Comparison of ENCODE assay signal across 17 cellular contexts in the genomic region with DNA sequence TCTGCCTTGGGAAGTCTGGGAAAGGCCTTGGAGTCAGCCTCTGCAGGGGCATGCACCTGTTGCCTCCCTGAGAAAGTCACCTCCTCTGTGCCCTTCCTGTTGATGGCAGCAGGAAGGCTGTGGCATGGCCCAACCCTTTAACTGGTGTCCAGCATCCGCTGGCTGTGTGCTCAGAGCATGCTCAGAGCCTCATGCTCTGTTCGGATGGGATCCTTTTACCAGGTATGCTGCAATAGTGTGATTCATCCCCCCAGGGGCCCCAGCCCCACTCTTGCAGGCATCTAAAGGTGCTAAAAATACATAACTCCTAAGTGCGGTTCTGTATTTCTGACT. TPM values are rescaled to one million over a fixed set of nuclear protein-coding genes. Genes with fewer than 3 reads are reported as not detected.
A peak's percentile ranks its signal among the peaks of the same experiment; 100 is the strongest.
DNase-seq lines count a peak whose midpoint lies in the region; ATAC-seq and TF ChIP-seq lines count a peak whose summit lies in the region.
"Had no signal": no experiment of that assay in that cellular context is flagged by ENCODE, and none has a peak within 500 bp of the region (broad histone marks: within the 10 kb centered on the region; RNA-seq: fewer than 3 reads in every experiment).

No MANE protein-coding gene starts in this region.

- intact Hi-C loops in left ventricle myocardium superior (cut with micrococcal nuclease) = loop anchor here (5.0 kb wide), 1 partner anchor 54 kb away; no protein-coding TSS in a partner anchor

- no peaks in the 10 kb centered on the region for H3K9me3 Mint-ChIP-seq in WTC11
- H3K9me3 Mint-ChIP-seq: stimulated activated naive CD8-positive, alpha-beta T cell treated with anti-CD3 and anti-CD28 coated beads, Interleukin-15, Interleukin-2, amounts not matched to agents 100 ng/mL and 50 ng/mL, for 24 hours had no signal

- POLR2A ChIA-PET in WTC11 (lab: Charles Lee) = interaction anchor here (0.8 to 1.5 kb wide), 2 partner anchors 27 to 65 kb away, joined by 4 to 5 read pairs; no protein-coding TSS in a partner anchor

- DNase-seq in HK-2 (ENCODE audit: unreplicated experiment) = peak; percentile 27
- DNase-seq in NOMO-1 (lab: John Stamatoyannopoulos, UW; ENCODE audit: unreplicated experiment in 2 of 2) = peak; percentile 71 to 91
- DNase-seq in WTC11 (ENCODE audit: low spot score) = no peak
- DNase-seq in renal cortical epithelial cell (ENCODE audit: low read depth) = peak; percentile 22
- no peak for DNase-seq in NCI-H1105 treated with DMSO at 0.1 percent for 48 hours (lab: John Stamatoyannopoulos, UW)
- DNase-seq in CD1c-positive myeloid dendritic cell (ENCODE audit: extremely low spot score) = no peak
- DNase-seq in left ventricle myocardium superior = no peak
- DNase-seq: dermis blood vessel endothelial cell, glutamatergic neuron, KBM-7, left ventricle myocardium inferior, NCI-H1417 treated with DMSO at 0.1 percent for 48 hours, NCI-H2171, NCI-H774, right cardiac atrium had no signal

- H3K27ac Mint-ChIP-seq in WTC11 = peak overlapping the region; percentile 63; the same call in 1 of the 2 replicates
- H3K27ac Mint-ChIP-seq: stimulated activated naive CD8-positive, alpha-beta T cell treated with anti-CD3 and anti-CD28 coated beads, Interleukin-15, Interleukin-2, amounts not matched to agents 100 ng/mL and 50 ng/mL, for 24 hours had no signal

- TF ChIP-seq CTCF in WTC11 (IDR thresholded peaks at IDR 0.05) = no peak

- CTCF ChIA-PET in WTC11 (lab: Charles Lee) = interaction anchor here (0.6 to 3.9 kb wide), 20 partner anchors 9 to 321 kb away, joined by 3 to 61 read pairs (median 10); partner anchors contain the start of gene KLHL36

- ATAC-seq in WTC11 (no peak), left ventricle myocardium superior (no peak)
- ATAC-seq: Right ventricle myocardium inferior had no signal

- peaks cover 35% of the 10 kb centered on the region for H3K4me1 Mint-ChIP-seq in WTC11

- H3K4me3 Mint-ChIP-seq in WTC11 = no peak overlapping the region
- H3K4me3 Mint-ChIP-seq: stimulated activated naive CD8-positive, alpha-beta T cell treated with anti-CD3 and anti-CD28 coated beads, Interleukin-15, Interleukin-2, amounts not matched to agents 100 ng/mL and 50 ng/mL, for 24 hours had no signal

- no peaks in the 10 kb centered on the region for H3K27me3 Mint-ChIP-seq in WTC11 (ENCODE audit: low read depth)

- H3K36me3 Mint-ChIP-seq in WTC11 = no peaks in the 10 kb centered on the region

TF ChIP-seq in WTC11, 78 proteins besides CTCF, POLR2A, EP300 and RAD21:
- no peak for TF ChIP-seq PRDM15 (CRISPR knock-in tag; IDR thresholded peaks at IDR 0.05)
- TF ChIP-seq, protein P1, sequence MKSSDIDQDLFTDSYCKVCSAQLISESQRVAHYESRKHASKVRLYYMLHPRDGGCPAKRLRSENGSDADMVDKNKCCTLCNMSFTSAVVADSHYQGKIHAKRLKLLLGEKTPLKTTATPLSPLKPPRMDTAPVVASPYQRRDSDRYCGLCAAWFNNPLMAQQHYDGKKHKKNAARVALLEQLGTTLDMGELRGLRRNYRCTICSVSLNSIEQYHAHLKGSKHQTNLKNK (CRISPR knock-in tag; IDR thresholded peaks at IDR 0.05) = no peak
- no peak for TF ChIP-seq ATF2 (CRISPR knock-in tag; IDR thresholded peaks at IDR 0.05; ENCODE audit: borderline replicate concordance, low read depth)
- no peak for TF ChIP-seq NR3C1 (CRISPR knock-in tag; conservative IDR thresholded peaks at IDR 0.05; ENCODE audit: low read depth)
- no peak for TF ChIP-seq CDX4 (CRISPR knock-in tag; IDR thresholded peaks at IDR 0.05; ENCODE audit: borderline replicate concordance)
- no peak for TF ChIP-seq TP53 (CRISPR knock-in tag; IDR thresholded peaks at IDR 0.05)
- no peak for TF ChIP-seq JUN (CRISPR knock-in tag; IDR thresholded peaks at IDR 0.05)
- TF ChIP-seq, protein P2, sequence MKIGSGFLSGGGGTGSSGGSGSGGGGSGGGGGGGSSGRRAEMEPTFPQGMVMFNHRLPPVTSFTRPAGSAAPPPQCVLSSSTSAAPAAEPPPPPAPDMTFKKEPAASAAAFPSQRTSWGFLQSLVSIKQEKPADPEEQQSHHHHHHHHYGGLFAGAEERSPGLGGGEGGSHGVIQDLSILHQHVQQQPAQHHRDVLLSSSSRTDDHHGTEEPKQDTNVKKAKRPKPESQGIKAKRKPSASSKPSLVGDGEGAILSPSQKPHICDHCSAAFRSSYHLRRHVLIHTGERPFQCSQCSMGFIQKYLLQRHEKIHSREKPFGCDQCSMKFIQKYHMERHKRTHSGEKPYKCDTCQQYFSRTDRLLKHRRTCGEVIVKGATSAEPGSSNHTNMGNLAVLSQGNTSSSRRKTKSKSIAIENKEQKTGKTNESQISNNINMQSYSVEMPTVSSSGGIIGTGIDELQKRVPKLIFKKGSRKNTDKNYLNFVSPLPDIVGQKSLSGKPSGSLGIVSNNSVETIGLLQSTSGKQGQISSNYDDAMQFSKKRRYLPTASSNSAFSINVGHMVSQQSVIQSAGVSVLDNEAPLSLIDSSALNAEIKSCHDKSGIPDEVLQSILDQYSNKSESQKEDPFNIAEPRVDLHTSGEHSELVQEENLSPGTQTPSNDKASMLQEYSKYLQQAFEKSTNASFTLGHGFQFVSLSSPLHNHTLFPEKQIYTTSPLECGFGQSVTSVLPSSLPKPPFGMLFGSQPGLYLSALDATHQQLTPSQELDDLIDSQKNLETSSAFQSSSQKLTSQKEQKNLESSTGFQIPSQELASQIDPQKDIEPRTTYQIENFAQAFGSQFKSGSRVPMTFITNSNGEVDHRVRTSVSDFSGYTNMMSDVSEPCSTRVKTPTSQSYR (CRISPR knock-in tag; IDR thresholded peaks at IDR 0.05) = no peak
- no peak for TF ChIP-seq MYBL2 (CRISPR knock-in tag; IDR thresholded peaks at IDR 0.05)
- no peak for TF ChIP-seq NFATC4 (CRISPR knock-in tag; IDR thresholded peaks at IDR 0.05)
- no peak for TF ChIP-seq ATF1 (CRISPR knock-in tag; IDR thresholded peaks at IDR 0.05)
- no peak for TF ChIP-seq FOXJ3 (CRISPR knock-in tag; IDR thresholded peaks at IDR 0.05; ENCODE audit: borderline replicate concordance)
TF ChIP-seq in WTC11: peak in this region for 0.

RNA-seq across cellular contexts. Expression of gene KLHL36, which starts 24.9 kb away (rescaled TPM):
- total RNA-seq in WTC11 (2021) (55.7 to 56.1 TPM (median 55.8 TPM) in 3 replicates), renal cortical epithelial cell (152 and 155 TPM in 2 replicates), left ventricle myocardium superior (62.5 TPM)

RNA-seq across cellular contexts. Expression of gene USP10, which starts 26.6 kb away (rescaled TPM):
- total RNA-seq in WTC11 (2021) = 138 to 152 TPM (median 139 TPM) in 3 replicates
- total RNA-seq in renal cortical epithelial cell = 39.6 and 86.7 TPM in 2 replicates
- total RNA-seq in left ventricle myocardium superior = 74.5 TPM

RNA-seq across cellular contexts. Expression of gene COTL1, which starts 55.3 kb away (rescaled TPM):
- total RNA-seq in WTC11 (2021) (102 to 122 TPM (median 122 TPM) in 3 replicates), renal cortical epithelial cell (100 and 192 TPM in 2 replicates), left ventricle myocardium superior (11.8 TPM)

Comparison
In these comparisons a context has a peak if more than half of its experiments do, and no peak if none do; other contexts are left out.
1. DNase-seq: peak in HK-2 (single experiment), NOMO-1 (2 of 2) and renal cortical epithelial cell (single experiment); none in WTC11 (single experiment), NCI-H1105 treated with DMSO at 0.1 percent for 48 hours (single experiment), CD1c-positive myeloid dendritic cell (single experiment) and left ventricle myocardium superior (single experiment).